ENCODE assay signal across 9 cellular contexts in genomic region chr9:130694205-130694604, GRCh38. TPM values are rescaled to one million over a fixed set of nuclear protein-coding genes. Genes with fewer than 3 reads are reported as not detected.
DNase-seq lines count a peak whose midpoint lies in the region; ATAC-seq and TF ChIP-seq lines count a peak whose summit lies in the region.
"Had no signal": no experiment of that assay in that cellular context is flagged by ENCODE, and none has a peak within 500 bp of the region (broad histone marks: within the 10 kb centered on the region; RNA-seq: fewer than 3 reads in every experiment).

No MANE protein-coding gene starts in this region.

- H3K4me1 Mint-ChIP-seq in naive thymus-derived CD4-positive, alpha-beta T cell = peaks cover 24 to 59% (median 48%) of the 10 kb centered on the region in 7 donors

- POLR2A ChIA-PET in naive thymus-derived CD4-positive, alpha-beta T cell (lab: Charles Lee) = interaction anchor here (1.6 to 2.4 kb wide), 3 partner anchors 8 to 19 kb away, joined by 7 to 18 read pairs (median 14); no protein-coding TSS in a partner anchor

- H3K4me3 ChIP-seq in BLaER1 treated with 17β-estradiol and CSF1 and Interleukin-3, amounts not matched to agents 10 nM and 100 nM = peak overlapping the region; percentile 69 to 98 (median 87)
- H3K4me3 ChIP-seq in cardiac fibroblast (replicated peaks in 1 of 2; ENCODE audit: low read depth in 2 of 2, low read length in 2 of 2) = peak overlapping the region; percentile 74 to 86
- peak overlapping the region; percentile 91 for H3K4me3 ChIP-seq in naive thymus-derived CD4-positive, alpha-beta T cell (ENCODE audit: low read length)

- H3K27me3 ChIP-seq in BLaER1 treated with 17β-estradiol and CSF1 and Interleukin-3, amounts not matched to agents 10 nM and 100 nM = no peaks in the 10 kb centered on the region
- H3K27me3 ChIP-seq in naive thymus-derived CD4-positive, alpha-beta T cell (ENCODE audit: control insufficient read depth in 2 of 2, insufficient read depth in 2 of 2, low read length in 2 of 2) = no peaks in the 10 kb centered on the region

- H4K20me1 ChIP-seq in BLaER1 treated with 17β-estradiol and CSF1 and Interleukin-3, amounts not matched to agents 10 nM and 100 nM = peaks cover 0 to 51% (median 47%) of the 10 kb centered on the region in 11 experiments; a peak in 21 of 22 replicates

- H3K9me3 Mint-ChIP-seq in naive thymus-derived CD4-positive, alpha-beta T cell = no peaks in the 10 kb centered on the region

- peaks cover 16 to 29% (median 18%) of the 10 kb centered on the region in 5 donors for H3K36me3 Mint-ChIP-seq in naive thymus-derived CD4-positive, alpha-beta T cell

- DNase-seq in cardiac fibroblast (ENCODE audit: low read depth in 2 of 2) (peak in 1 of 2 donors; percentile 27), SHP77 (lab: John Stamatoyannopoulos, UW) (no peak), nucleus accumbens (lab: John Stamatoyannopoulos, UW) (no peak)
- DNase-seq in naive thymus-derived CD4-positive, alpha-beta T cell = no peak

- peaks cover 25 to 46% (median 38%) of the 10 kb centered on the region in 10 experiments for H3K4me1 ChIP-seq in BLaER1 treated with 17β-estradiol and CSF1 and Interleukin-3, amounts not matched to agents 10 nM and 100 nM
- peaks cover 13 to 20% of the 10 kb centered on the region in 2 donors for H3K4me1 ChIP-seq in naive thymus-derived CD4-positive, alpha-beta T cell (ENCODE audit: control insufficient read depth in 2 of 2, insufficient read depth in 2 of 2, low read length in 2 of 2)

- H3K36me3 ChIP-seq in BLaER1 treated with 17β-estradiol and CSF1 and Interleukin-3, amounts not matched to agents 10 nM and 100 nM = peaks cover 37 to 46% (median 43%) of the 10 kb centered on the region in 11 experiments
- H3K36me3 ChIP-seq in KOPT-K1 (ENCODE audit: insufficient read depth, low read length) = peaks cover 44% of the 10 kb centered on the region
- peaks cover 8 to 44% (median 14%) of the 10 kb centered on the region in 3 experiments for H3K36me3 ChIP-seq in naive thymus-derived CD4-positive, alpha-beta T cell (ENCODE audit: control insufficient read depth in 2 of 3, insufficient read depth in 3 of 3, low read length in 3 of 3)

- peak overlapping the region; percentile 83 to 98 (median 95) for H3K4me3 Mint-ChIP-seq in naive thymus-derived CD4-positive, alpha-beta T cell

- H3K4me2 ChIP-seq in BLaER1 treated with 17β-estradiol and CSF1 and Interleukin-3, amounts not matched to agents 10 nM and 100 nM = peak overlapping the region; percentile 72 to 96 (median 91)

- TF ChIP-seq CTCF in cardiac fibroblast (IDR thresholded peaks at IDR 0.05; ENCODE audit: low read depth, low read length) = no peak

- peaks cover 0 to 7% (median 6%) of the 10 kb centered on the region in 11 experiments; a peak in 16 of 22 replicates for H3K9me3 ChIP-seq in BLaER1 treated with 17β-estradiol and CSF1 and Interleukin-3, amounts not matched to agents 10 nM and 100 nM (replicated peaks in 1 of 11)
- no peaks in the 10 kb centered on the region for H3K9me3 ChIP-seq in KOPT-K1 (ENCODE audit: insufficient read depth, low read length, poor library complexity, severe bottlenecking)
- no peaks in the 10 kb centered on the region for H3K9me3 ChIP-seq in naive thymus-derived CD4-positive, alpha-beta T cell (ENCODE audit: control insufficient read depth in 2 of 3, low read length in 3 of 3)

- peak overlapping the region; percentile 47 to 95 (median 90); a peak in 21 of 22 replicates for H3K27ac ChIP-seq in BLaER1 treated with 17β-estradiol and CSF1 and Interleukin-3, amounts not matched to agents 10 nM and 100 nM
- peak overlapping the region; percentile 80 for H3K27ac ChIP-seq in KOPT-K1 (ENCODE audit: low read depth, low read length, poor library complexity, severe bottlenecking)
- H3K27ac ChIP-seq in naive thymus-derived CD4-positive, alpha-beta T cell (ENCODE audit: low read depth, low read length) = peak overlapping the region; percentile 85
- H3K27ac ChIP-seq: epithelial cell of prostate had no signal

- intact Hi-C loops in naive thymus-derived CD4-positive, alpha-beta T cell (cut with micrococcal nuclease) = loop anchor here in 1 of 2 donors (5.0 kb wide), 1 partner anchor 678 kb away; no protein-coding TSS in a partner anchor

- peak overlapping the region; percentile 84 to 96 (median 93) for H3K9ac ChIP-seq in BLaER1 treated with 17β-estradiol and CSF1 and Interleukin-3, amounts not matched to agents 10 nM and 100 nM

- ATAC-seq in naive thymus-derived CD4-positive, alpha-beta T cell = no peak
- ATAC-seq in HG03045 (IDR thresholded peaks at IDR 0.05; ENCODE audit: unreplicated experiment) = no peak
- no peak for ATAC-seq in GM21723 (IDR thresholded peaks at IDR 0.05; ENCODE audit: unreplicated experiment)

- no peaks in the 10 kb centered on the region for H3K27me3 Mint-ChIP-seq in naive thymus-derived CD4-positive, alpha-beta T cell

- CTCF ChIA-PET in naive thymus-derived CD4-positive, alpha-beta T cell (lab: Charles Lee) = interaction anchor here (1.5 to 2.0 kb wide), 2 partner anchors 8 to 14 kb away, joined by 6 to 10 read pairs; no protein-coding TSS in a partner anchor

- peak overlapping the region; percentile 88 to 97 (median 94) for H3K27ac Mint-ChIP-seq in naive thymus-derived CD4-positive, alpha-beta T cell

RNA-seq across cellular contexts. Expression of gene EXOSC2, which starts 0.6 kb away (rescaled TPM):
- total RNA-seq in naive thymus-derived CD4-positive, alpha-beta T cell = 10 to 100 TPM; 44.2 to 60.7 (median 59.5) TPM
- 10 to 100 TPM; 31.4 to 39.9 TPM for polyA plus RNA-seq in naive thymus-derived CD4-positive, alpha-beta T cell

RNA-seq across cellular contexts. Expression of gene PRDM12, which starts 29.8 kb away (rescaled TPM):
- not detected for total RNA-seq in naive thymus-derived CD4-positive, alpha-beta T cell
- under 1 TPM in 1 of 2 donors, not detected in 1; 0.07 TPM for polyA plus RNA-seq in naive thymus-derived CD4-positive, alpha-beta T cell
